8 cellular contexts compared by ENCODE assay signal in genomic region chr18:57737661-57738060, GRCh38.
A peak's percentile ranks its signal among the peaks of the same experiment; 100 is the strongest.
DNase-seq lines count a peak whose midpoint lies in the region; ATAC-seq and TF ChIP-seq lines count a peak whose summit lies in the region.

No MANE protein-coding gene starts in this region.

- peaks cover 5% of the 10 kb centered on the region for H3K27me3 Mint-ChIP-seq in neural progenitor cell (ENCODE audit: insufficient read depth, low read depth)

- H3K4me2 ChIP-seq in neural progenitor cell = no peak overlapping the region

- DNase-seq in AML-193 (lab: John Stamatoyannopoulos, UW) (peak; percentile 87 to 94), Panc1 (ENCODE audit: low read depth, low spot score) (no peak), esophagus squamous epithelium (lab: John Stamatoyannopoulos, UW) (peak; percentile 6), nucleus accumbens (lab: John Stamatoyannopoulos, UW) (peak in 37 of 56 donors; percentile 2 to 81 (median 38)), NCI-H2196 (lab: John Stamatoyannopoulos, UW; ENCODE audit: unreplicated experiment) (no peak), neural progenitor cell (ENCODE audit: low spot score) (no peak), NCI-H69 (lab: John Stamatoyannopoulos, UW) (no peak), T-helper 1 cell (no peak)

- peak in 1 of 4 donors; percentile 30 for TF ChIP-seq POLR2A in esophagus squamous epithelium (IDR thresholded peaks at IDR 0.05)

- WGBS in esophagus squamous epithelium, 2 donors = 17 to 18% methylated on average over 5 to 6 of the region's 6 CpGs

- H3K9me3 ChIP-seq in Panc1 (ENCODE audit: control insufficient read depth, insufficient read depth, low read depth, low read length) (no peaks in the 10 kb centered on the region), esophagus squamous epithelium (peaks cover 0 to 6% (median 5%) of the 10 kb centered on the region in 3 donors), neural progenitor cell (ENCODE audit: low read depth) (no peaks in the 10 kb centered on the region)

- H3K27me3 ChIP-seq in Panc1 (ENCODE audit: control insufficient read depth, insufficient read depth, low read length) (no peaks in the 10 kb centered on the region), esophagus squamous epithelium (no peaks in the 10 kb centered on the region), neural progenitor cell (no peaks in the 10 kb centered on the region)

- H3K27ac Mint-ChIP-seq in neural progenitor cell = no peak overlapping the region

- no peak for TF ChIP-seq CTCF in Panc1 (IDR thresholded peaks at IDR 0.05)
- no peak for TF ChIP-seq CTCF in esophagus squamous epithelium (IDR thresholded peaks at IDR 0.05)
- no peak for TF ChIP-seq CTCF in neural progenitor cell (IDR thresholded peaks at IDR 0.05)

- CTCF ChIA-PET in Panc1 (lab: Charles Lee) = interaction anchor here (0.7 kb wide), 1 partner anchor 72 kb away, joined by 4 read pairs; no protein-coding TSS in a partner anchor

- no peaks in the 10 kb centered on the region; the same call in 1 of the 2 replicates for H3K4me1 ChIP-seq in Panc1 (ENCODE audit: control insufficient read depth, insufficient read depth, low read length)
- peaks cover 0 to 32% (median 19%) of the 10 kb centered on the region in 3 donors for H3K4me1 ChIP-seq in esophagus squamous epithelium
- no peaks in the 10 kb centered on the region for H3K4me1 ChIP-seq in neural progenitor cell

- no peak overlapping the region for H3K4me3 Mint-ChIP-seq in neural progenitor cell

- no peaks in the 10 kb centered on the region for H3K79me2 ChIP-seq in neural progenitor cell (ENCODE audit: low read depth)

- H3K27ac ChIP-seq in Panc1 (ENCODE audit: low read length) (peak overlapping the region; percentile 11; the same call in 1 of the 2 replicates), esophagus squamous epithelium (peak overlapping the region; percentile 57 to 81 (median 72)), neural progenitor cell (no peak overlapping the region)

- intact Hi-C loops in Panc1 (cut with micrococcal nuclease; ENCODE audit: unreplicated experiment) (no loop called here), esophagus squamous epithelium (cut with DNase I) (loop anchor here (10.0 kb wide), 1 partner anchor 67 kb away; the partner anchor contains the start of gene ATP8B1)

- POLR2A ChIA-PET in Panc1 (lab: Charles Lee) = no interaction called here

- no peaks in the 10 kb centered on the region for H3K9me3 Mint-ChIP-seq in neural progenitor cell

- no peak overlapping the region for H2AFZ ChIP-seq in neural progenitor cell (replicated peaks)

- H3K9ac ChIP-seq in neural progenitor cell = no peak overlapping the region

- no peaks in the 10 kb centered on the region for H3K4me1 Mint-ChIP-seq in neural progenitor cell

- no peaks in the 10 kb centered on the region for H3F3A ChIP-seq in neural progenitor cell (ENCODE audit: low read depth)

- peak; percentile 82 for ATAC-seq in Panc1

- H3K4me3 ChIP-seq in Panc1 (ENCODE audit: low read depth in 2 of 2, low read length in 2 of 2) (peak overlapping the region in 1 of 2 experiments; percentile 8; a peak in 1 of 4 replicates), esophagus squamous epithelium (peak overlapping the region in 1 of 4 donors; percentile 2), neural progenitor cell (no peak overlapping the region)

- no peaks in the 10 kb centered on the region for H4K20me1 ChIP-seq in neural progenitor cell (ENCODE audit: low read depth)

- BruUV-seq in Panc1 (replicated peaks; lab: Mats Ljungman, UMichigan) = no TSS peak

- H3K36me3 ChIP-seq in Panc1 (ENCODE audit: control insufficient read depth, insufficient read depth, low read length) (no peaks in the 10 kb centered on the region), esophagus squamous epithelium (peaks cover 0 to 7% (median 0%) of the 10 kb centered on the region in 3 donors), neural progenitor cell (no peaks in the 10 kb centered on the region)

- no peaks in the 10 kb centered on the region for H3K36me3 Mint-ChIP-seq in neural progenitor cell

- in situ Hi-C loops in Panc1 (cut with HindIII; ENCODE audit: low pct_unique_long_range_greater_than_20kb, low sequenced_read_pairs) = no loop called here

Comparison
In these comparisons a context has a peak if more than half of its experiments do, and no peak if none do; other contexts are left out.
1. DNase-seq: peak in AML-193 (2 of 2), esophagus squamous epithelium (single experiment) and nucleus accumbens (37 of 56); none in Panc1 (single experiment), NCI-H2196 (single experiment), neural progenitor cell (single experiment), NCI-H69 (single experiment) and T-helper 1 cell (0 of 5).